In the genomic region with DNA sequence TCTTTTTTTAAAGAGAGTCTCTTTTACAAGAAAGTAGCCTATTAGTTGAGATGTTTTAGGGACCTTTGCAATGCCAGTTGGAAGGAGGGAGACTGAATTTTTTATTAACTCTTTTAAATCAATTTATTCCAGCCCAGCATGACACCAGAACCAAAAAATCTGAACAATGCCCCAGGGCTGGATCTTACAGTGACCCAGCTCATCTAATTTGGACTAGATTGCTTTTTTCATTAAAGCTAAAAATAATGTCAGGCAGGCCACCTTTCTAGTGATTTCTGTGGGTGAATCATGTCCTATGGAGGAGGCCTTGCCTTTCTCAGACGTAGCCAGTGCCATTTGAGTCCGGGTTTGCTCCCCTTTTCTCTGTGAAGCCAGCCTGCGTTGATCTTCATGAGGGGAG, we compare ENCODE assay signal across 18 cellular contexts. TPM values are rescaled to one million over a fixed set of nuclear protein-coding genes. Genes with fewer than 3 reads are reported as not detected.
DNase-seq lines count a peak whose midpoint lies in the region; ATAC-seq and TF ChIP-seq lines count a peak whose summit lies in the region.
"Had no signal": no experiment of that assay in that cellular context is flagged by ENCODE, and none has a peak within 500 bp of the region (broad histone marks: within the 10 kb centered on the region; RNA-seq: fewer than 3 reads in every experiment).

No MANE protein-coding gene starts in this region.

- H3K27ac Mint-ChIP-seq in nephron = peak overlapping the region in 2 of 3 experiments; percentile 16 to 100
- H3K27ac Mint-ChIP-seq: CD4-positive, alpha-beta T cell had no signal

- peak; percentile 62 for DNase-seq in M059J (ENCODE audit: low read depth)
- no peak for DNase-seq in caudate nucleus (lab: John Stamatoyannopoulos, UW)
- DNase-seq in thoracic aorta (ENCODE audit: low spot score) = no peak
- no peak for DNase-seq in AML-193 (lab: John Stamatoyannopoulos, UW)
- DNase-seq: Calu3; CD4-positive, alpha-beta T cell; KBM-7; NCI-H1092; NCI-H1694 treated with DMSO at 0.1 percent for 48 hours; PC-3 had no signal

- H3K4me3 Mint-ChIP-seq in nephron = no peak overlapping the region
- H3K4me3 Mint-ChIP-seq: CD4-positive, alpha-beta T cell had no signal

- H3K27ac ChIP-seq in caudate nucleus (ENCODE audit: low read depth, low read length) = peak overlapping the region; percentile 83
- H3K27ac ChIP-seq in thoracic aorta = peak overlapping the region; percentile 97
- H3K27ac ChIP-seq: GM23248, HL-60 had no signal

- H3K27me3 Mint-ChIP-seq in nephron (ENCODE audit: low read depth) = no peaks in the 10 kb centered on the region

- H3K4me1 ChIP-seq in thoracic aorta (ENCODE audit: control insufficient read depth in 1 of 2, low read depth in 2 of 2) = peaks cover 52 to 98% of the 10 kb centered on the region in 2 donors

- H3K27me3 ChIP-seq in thoracic aorta (replicated peaks; ENCODE audit: insufficient read depth) = no peaks in the 10 kb centered on the region

- H3K4me3 ChIP-seq in thoracic aorta = no peak overlapping the region
- H3K4me3 ChIP-seq: GM12878, GM23248 had no signal

- H3K9me3 Mint-ChIP-seq in nephron = no peaks in the 10 kb centered on the region
- H3K9me3 Mint-ChIP-seq: CD4-positive, alpha-beta T cell had no signal

- peaks cover 89% of the 10 kb centered on the region for H3K4me1 Mint-ChIP-seq in nephron

- no peaks in the 10 kb centered on the region for H3K9me3 ChIP-seq in thoracic aorta

- TF ChIP-seq CTCF in nephron (IDR thresholded peaks at IDR 0.05; ENCODE audit: unreplicated experiment in 3 of 3) (no peak), thoracic aorta (IDR thresholded peaks at IDR 0.05) (no peak)

- H3K36me3 Mint-ChIP-seq in nephron (ENCODE audit: low read depth) = peaks cover 10% of the 10 kb centered on the region

- no peak for ATAC-seq in thoracic aorta (ENCODE audit: insufficient number of reproducible peaks, low FRiP score, low read depth)
- no peak for ATAC-seq in GM19397 (IDR thresholded peaks at IDR 0.05; ENCODE audit: unreplicated experiment)
- ATAC-seq in HG02623 (IDR thresholded peaks at IDR 0.05; ENCODE audit: unreplicated experiment) = no peak
- ATAC-seq in GM21447 (IDR thresholded peaks at IDR 0.05; ENCODE audit: unreplicated experiment) = no peak
- ATAC-seq: GM12878, HCT116, PC-3 had no signal

- H3K36me3 ChIP-seq in thoracic aorta = peaks cover 13% of the 10 kb centered on the region

RNA-seq across cellular contexts. Expression of gene MAP1B, which starts 38.8 kb away (rescaled TPM):
- 124 and 200 TPM in 2 replicates for total RNA-seq in M059J (2014; rRNA removed; shearing (Covaris generic))
- total RNA-seq in thoracic aorta = 1,000 to 10,000 TPM in 1 of 2 donors, 100 to 1,000 TPM in 1; 616 to 1,045 TPM
